2 cellular contexts compared by ENCODE assay signal in genomic region chr2:70325875-70326274, GRCh38.
A peak's percentile ranks its signal among the peaks of the same experiment; 100 is the strongest.
TF ChIP-seq lines count a peak whose summit lies in the region.

No MANE protein-coding gene starts in this region.

TF ChIP-seq in HEK293, 187 proteins besides CTCF, POLR2A, EP300 and RAD21:
- TF ChIP-seq MEIS1 (CRISPR knock-in tag; IDR thresholded peaks at IDR 0.05; ENCODE audit: borderline replicate concordance), result no peak
- peak; percentile 71 for TF ChIP-seq ATF2 (tag by site-specific recombination; IDR thresholded peaks at IDR 0.05; ENCODE audit: low read depth)

TF ChIP-seq in K562, 482 proteins besides CTCF, POLR2A, EP300 and RAD21:
- TF ChIP-seq JUND (IDR thresholded peaks at IDR 0.05; ENCODE audit: borderline replicate concordance, low read depth, low read length), result no peak
- TF ChIP-seq JUND (tag; IDR thresholded peaks at IDR 0.05; ENCODE audit: borderline replicate concordance, low read depth, low read length), result peak; percentile 40; the same call in 1 of the 3 replicates
- TF ChIP-seq MEF2D (tag; conservative IDR thresholded peaks at IDR 0.05; ENCODE audit: low read depth), result no peak
- peak; percentile 76; the same call in 1 of the 2 replicates for TF ChIP-seq ATF7 (IDR thresholded peaks at IDR 0.05)
- peak; percentile 79 for TF ChIP-seq ATF3 (IDR thresholded peaks at IDR 0.05)
- no peak for TF ChIP-seq ATF3 (CRISPR knock-in tag; conservative IDR thresholded peaks at IDR 0.05)
